18 cellular contexts compared by ENCODE assay signal in the genomic region with DNA sequence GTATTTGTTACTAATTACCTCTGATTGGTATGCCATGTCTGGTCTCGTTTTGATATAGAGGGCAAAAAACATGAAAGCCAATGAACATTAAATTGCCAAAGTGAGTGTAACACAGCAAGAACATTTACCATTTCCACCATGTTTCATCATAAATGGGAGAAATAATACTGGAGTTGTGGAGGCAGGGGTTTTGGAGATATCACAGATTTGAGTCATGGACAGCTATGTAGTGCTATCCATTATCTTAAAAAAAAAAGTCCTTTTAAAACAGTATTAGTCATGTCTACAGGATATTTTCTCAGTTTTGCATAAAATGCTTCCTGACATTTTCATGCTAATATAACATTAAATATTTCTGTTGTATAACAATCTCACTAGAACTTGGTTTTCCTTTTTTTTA.
"Had no signal": no experiment of that assay in that cellular context is flagged by ENCODE, and none has a peak within 500 bp of the region (broad histone marks: within the 10 kb centered on the region; RNA-seq: fewer than 3 reads in every experiment).

No MANE protein-coding gene starts in this region.

- H3K27ac ChIP-seq: gastrocnemius medialis, thyroid gland, upper lobe of right lung had no signal

- H3K9me3 ChIP-seq: gastrocnemius medialis, thyroid gland, upper lobe of right lung had no signal

- H3K36me3 ChIP-seq: gastrocnemius medialis, thyroid gland, upper lobe of right lung had no signal

- H3K27me3 ChIP-seq: gastrocnemius medialis, thyroid gland, upper lobe of right lung had no signal

- H3K4me3 ChIP-seq: gastrocnemius medialis, thyroid gland, upper lobe of right lung had no signal

- H3K4me1 ChIP-seq: gastrocnemius medialis, thyroid gland, upper lobe of right lung had no signal

- ATAC-seq: activated CD8-positive, alpha-beta T cell treated with anti-CD3 and anti-CD28 coated beads, Interleukin-2, amount 10 ng/mL, durations not matched to agents 7 days and 5 days; activated naive CD8-positive, alpha-beta T cell treated with anti-CD3 and anti-CD28 coated beads, Interleukin-2, amount 50 U/mL, for 24 hours; gastrocnemius medialis; left cardiac atrium; natural killer cell treated with Interleukin-12 subunit alpha and Interleukin-12 subunit beta and Interleukin-15 and Interleukin-18, amount 100 ng/mL, for 72 hours; stimulated activated naive CD8-positive, alpha-beta T cell treated with anti-CD3 and anti-CD28 coated beads, Interleukin-15, Interleukin-2, amounts not matched to agents 100 U/mL and 50 U/mL, for 24 hours; upper lobe of right lung had no signal

- DNase-seq: activated CD4-positive, alpha-beta T cell treated with anti-CD3 and anti-CD28 coated beads for 1 hour; activated CD4-positive, alpha-beta T cell treated with anti-CD3 and anti-CD28 coated beads, Interleukin-2, amount 50 U/mL, for 1 hour; activated CD8-positive, alpha-beta T cell treated with anti-CD3 and anti-CD28 coated beads, Interleukin-2, amount 10 ng/mL, durations not matched to agents 7 days and 5 days; activated gamma-delta T cell; activated naive CD4-positive, alpha-beta T cell treated with anti-CD3 and anti-CD28 coated beads, Interleukin-2, amount 50 U/mL, for 16 hours; activated naive CD8-positive, alpha-beta T cell treated with anti-CD3 and anti-CD28 coated beads, Interleukin-2, amount 50 U/mL, for 24 hours; aorta; effector CD4-positive, alpha-beta T cell; gastrocnemius medialis; hypothalamus; left cardiac atrium; stimulated activated CD4-positive, alpha-beta T cell treated with anti-CD3 and anti-CD28 coated beads, Interleukin-4, amount 100 ng/mL, for 4 hours; stimulated activated naive CD8-positive, alpha-beta T cell treated with anti-CD3 and anti-CD28 coated beads, Interleukin-15, Interleukin-2, amounts not matched to agents 100 U/mL and 50 U/mL, for 24 hours; substantia nigra; T-helper 1 cell; thyroid gland; upper lobe of right lung had no signal
